Comparison of ENCODE assay signal across 20 cellular contexts in the genomic region with DNA sequence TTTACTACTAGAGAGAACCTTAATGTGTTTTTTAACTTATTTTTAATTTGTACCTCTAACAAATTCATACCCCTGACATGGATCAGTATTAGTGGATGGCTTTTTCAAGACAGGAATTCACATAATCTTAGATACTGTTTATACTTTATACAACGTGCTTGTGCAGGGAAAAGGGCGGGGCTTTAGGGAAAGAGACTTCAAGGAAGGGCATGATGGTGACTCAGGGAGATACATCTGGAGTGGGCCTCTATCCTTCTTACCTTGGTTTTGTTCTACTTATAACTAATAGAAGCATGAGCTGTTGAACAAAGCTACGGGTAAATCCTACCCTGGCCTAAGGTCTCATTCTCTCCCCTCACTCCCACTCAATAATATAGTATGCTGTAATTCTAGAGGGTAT.
DNase-seq lines count a peak whose midpoint lies in the region; FAIRE-seq and TF ChIP-seq lines count a peak whose summit lies in the region.
"Had no signal": no experiment of that assay in that cellular context is flagged by ENCODE, and none has a peak within 500 bp of the region (broad histone marks: within the 10 kb centered on the region; RNA-seq: fewer than 3 reads in every experiment).

No MANE protein-coding gene starts in this region.

- no peaks in the 10 kb centered on the region for H3K27me3 Mint-ChIP-seq in activated T-cell treated with anti-CD3 and anti-CD28 coated beads, Interleukin-2, amount 50 U/mL, for 24 hours
- H3K27me3 Mint-ChIP-seq in osteocyte (ENCODE audit: unreplicated experiment) = peaks cover 11% of the 10 kb centered on the region
- H3K27me3 Mint-ChIP-seq: type B pancreatic cell had no signal

- peak overlapping the region; percentile 37 for H3K27ac Mint-ChIP-seq in activated T-cell treated with anti-CD3 and anti-CD28 coated beads, Interleukin-2, amount 50 U/mL, for 24 hours
- peak overlapping the region; percentile 28 for H3K27ac Mint-ChIP-seq in osteocyte (ENCODE audit: unreplicated experiment)
- H3K27ac Mint-ChIP-seq: type B pancreatic cell had no signal

- peaks cover 53% of the 10 kb centered on the region for H3K4me1 Mint-ChIP-seq in activated T-cell treated with anti-CD3 and anti-CD28 coated beads, Interleukin-2, amount 50 U/mL, for 24 hours (ENCODE audit: low read depth)
- peaks cover 11% of the 10 kb centered on the region for H3K4me1 Mint-ChIP-seq in osteocyte (ENCODE audit: unreplicated experiment)

- DNase-seq in activated T-cell treated with anti-CD3 and anti-CD28 coated beads, Interleukin-2, amount 50 U/mL, for 24 hours = no peak
- DNase-seq in activated T-cell treated with anti-CD3 and anti-CD28 coated beads, Interleukin-2, amount 50 U/mL, for 1 hour = no peak
- DNase-seq in M059J (ENCODE audit: low read depth) (peak; percentile 21), bronchial epithelial cell (ENCODE audit: low read depth) (peak; percentile 61), osteocyte (ENCODE audit: extremely low spot score, unreplicated experiment) (no peak), AG20443 (ENCODE audit: low spot score) (no peak), posterior vena cava (ENCODE audit: low spot score) (no peak)
- no peak for DNase-seq in stimulated activated CD4-positive, alpha-beta T cell treated with anti-CD3 and anti-CD28 coated beads, Interleukin-2, amount 100 ng/mL, for 48 hours
- DNase-seq: activated CD4-positive, alpha-beta T cell treated with anti-CD3 and anti-CD28 coated beads for 4 hours; midbrain; RPMI8226; stimulated activated CD4-positive, alpha-beta T cell treated with anti-CD3 and anti-CD28 coated beads, Interleukin-4, amount 100 ng/mL, for 24 hours had no signal

- intact Hi-C loops in posterior vena cava (cut with DNase I) = no loop called here

- no peaks in the 10 kb centered on the region for H3K27me3 ChIP-seq in bronchial epithelial cell (ENCODE audit: control insufficient read depth, insufficient read depth, low read length)
- H3K27me3 ChIP-seq: BLaER1 had no signal

- no peak overlapping the region for H3K4me3 ChIP-seq in bronchial epithelial cell (ENCODE audit: low read depth, low read length)
- H3K4me3 ChIP-seq: A549, BLaER1, cardiac muscle cell, HAP-1, K562, skin epidermis had no signal

- peaks cover 30% of the 10 kb centered on the region for H3K36me3 Mint-ChIP-seq in activated T-cell treated with anti-CD3 and anti-CD28 coated beads, Interleukin-2, amount 50 U/mL, for 24 hours (ENCODE audit: low read depth)
- H3K36me3 Mint-ChIP-seq in osteocyte (ENCODE audit: unreplicated experiment) = no peaks in the 10 kb centered on the region
- H3K36me3 Mint-ChIP-seq: type B pancreatic cell had no signal

- peaks cover 3% of the 10 kb centered on the region for H3K9me3 Mint-ChIP-seq in activated T-cell treated with anti-CD3 and anti-CD28 coated beads, Interleukin-2, amount 50 U/mL, for 24 hours
- H3K9me3 Mint-ChIP-seq in osteocyte (ENCODE audit: unreplicated experiment) = no peaks in the 10 kb centered on the region
- H3K9me3 Mint-ChIP-seq: type B pancreatic cell had no signal

- no peak for FAIRE-seq in bronchial epithelial cell (lab: Jason Lieb, UNC)
- FAIRE-seq: A549, GM12891, K562 had no signal

- no peak overlapping the region for H3K4me3 Mint-ChIP-seq in activated T-cell treated with anti-CD3 and anti-CD28 coated beads, Interleukin-2, amount 50 U/mL, for 24 hours
- no peak overlapping the region for H3K4me3 Mint-ChIP-seq in osteocyte (ENCODE audit: unreplicated experiment)
- H3K4me3 Mint-ChIP-seq: type B pancreatic cell had no signal

- TF ChIP-seq CTCF in bronchial epithelial cell (IDR thresholded peaks at IDR 0.05; ENCODE audit: insufficient read depth, low read length, severe bottlenecking) = no peak
- TF ChIP-seq CTCF in osteocyte (IDR thresholded peaks at IDR 0.05) = no peak

- no peaks in the 10 kb centered on the region for H3K36me3 ChIP-seq in bronchial epithelial cell (ENCODE audit: control insufficient read depth, insufficient read depth, low read length)
- H3K36me3 ChIP-seq: BLaER1, cardiac muscle cell, HAP-1 had no signal

Comparison
In these comparisons a context has a peak if more than half of its experiments do, and no peak if none do; other contexts are left out.
1. DNase-seq: peak in M059J (single experiment) and bronchial epithelial cell (single experiment); none in activated T-cell treated with anti-CD3 and anti-CD28 coated beads, Interleukin-2, amount 50 U/mL, for 24 hours (single experiment), activated T-cell treated with anti-CD3 and anti-CD28 coated beads, Interleukin-2, amount 50 U/mL, for 1 hour (single experiment), osteocyte (single experiment), AG20443 (single experiment), posterior vena cava (single experiment) and stimulated activated CD4-positive, alpha-beta T cell treated with anti-CD3 and anti-CD28 coated beads, Interleukin-2, amount 100 ng/mL, for 48 hours (0 of 2).